Comparison of ENCODE assay signal across 8 cellular contexts in genomic region chr1:34163792-34164509, GRCh38. TPM values are rescaled to one million over a fixed set of nuclear protein-coding genes. Genes with fewer than 3 reads are reported as not detected.
DNase-seq lines count a peak whose midpoint lies in the region; ATAC-seq, FAIRE-seq and TF ChIP-seq lines count a peak whose summit lies in the region.

No MANE protein-coding gene starts in this region.

- no peak for TF ChIP-seq EP300 in A549 (IDR thresholded peaks at IDR 0.05)

- H3K9me3 ChIP-seq in A549, result no peaks in the 10 kb centered on the region
- H3K9me3 ChIP-seq in GM23248 (ENCODE audit: low read depth), result no peaks in the 10 kb centered on the region
- no peaks in the 10 kb centered on the region for H3K9me3 ChIP-seq in mesenchymal stem cell (ENCODE audit: control insufficient read depth, low read length)

- peaks cover 50% of the 10 kb centered on the region for H3K79me2 ChIP-seq in GM23248 (ENCODE audit: insufficient read depth)

- TF ChIP-seq POLR2A in A549 (IDR thresholded peaks at IDR 0.05; ENCODE audit: low read length), result no peak

- in situ Hi-C loops in GM23248 (cut with MboI), result loop anchor here (10.0 kb wide), 1 partner anchor 429 kb away; no protein-coding TSS in a partner anchor

- no peak overlapping the region for H2BK15ac ChIP-seq in mesenchymal stem cell (ENCODE audit: low read depth, poor library complexity, severe bottlenecking)

- H2BK5ac ChIP-seq in mesenchymal stem cell (ENCODE audit: low read depth, low read length, poor library complexity, severe bottlenecking), result no peak overlapping the region

- H3K4me2 ChIP-seq in A549, result peak overlapping the region; percentile 85
- peak overlapping the region; percentile 91 for H3K4me2 ChIP-seq in GM23248 (ENCODE audit: unreplicated experiment)
- peak overlapping the region; percentile 63 for H3K4me2 ChIP-seq in mesenchymal stem cell (ENCODE audit: low read length, poor library complexity, severe bottlenecking)

- FAIRE-seq in A549 (lab: Jason Lieb, UNC), result no peak

- H3K79me1 ChIP-seq in mesenchymal stem cell (replicated peaks; ENCODE audit: low read length, poor library complexity, severe bottlenecking), result no peaks in the 10 kb centered on the region

- H3K14ac ChIP-seq in mesenchymal stem cell (ENCODE audit: low read length in 2 of 2), result no peak overlapping the region

- H3K9me2 ChIP-seq in GM23248 (ENCODE audit: insufficient read depth), result no peaks in the 10 kb centered on the region

- H4K91ac ChIP-seq in mesenchymal stem cell (ENCODE audit: low read length), result no peak overlapping the region

- H4K8ac ChIP-seq in mesenchymal stem cell (ENCODE audit: low read length), result no peak overlapping the region

- peaks cover 13% of the 10 kb centered on the region; the same call in 2 of the 3 replicates for H3K4me1 ChIP-seq in A549
- H3K4me1 ChIP-seq in GM23248 (ENCODE audit: insufficient read depth), result peaks cover 14% of the 10 kb centered on the region
- peaks cover 29% of the 10 kb centered on the region for H3K4me1 ChIP-seq in mesenchymal stem cell (ENCODE audit: control insufficient read depth, insufficient read depth, low read depth, low read length)

- H3K4me3 ChIP-seq in A549, result peak overlapping the region; percentile 41
- H3K4me3 ChIP-seq in GM23248, result peak overlapping the region; percentile 89
- H3K4me3 ChIP-seq in cardiac fibroblast (replicated peaks in 1 of 2; ENCODE audit: low read depth in 2 of 2, low read length in 2 of 2), result peak overlapping the region; percentile 24 to 36
- H3K4me3 ChIP-seq in mesenchymal stem cell (ENCODE audit: insufficient read depth in 1 of 2, low read depth in 1 of 2, low read length in 2 of 2), result peak overlapping the region in 1 of 2 experiments; percentile 89

- ATAC-seq in A549 (peak; percentile 21 to 47; a peak in 5 of 6 replicates), HG03521 (IDR thresholded peaks at IDR 0.05; ENCODE audit: unreplicated experiment) (no peak)

- peak overlapping the region; percentile 89 for H2AFZ ChIP-seq in GM23248
- no peak overlapping the region for H2AFZ ChIP-seq in mesenchymal stem cell (ENCODE audit: low read depth, low read length)

- DNase-seq in A549 (ENCODE audit: low read depth in 1 of 2, low spot score in 1 of 2) (no peak), GM23248 (peak; percentile 74), cardiac fibroblast (ENCODE audit: low read depth in 2 of 2) (peak in 1 of 2 donors; percentile 0), mesenchymal stem cell (no peak), SK-N-DZ (ENCODE audit: low spot score) (no peak), NCI-H2196 treated with DMSO at 0.1 percent for 48 hours (lab: John Stamatoyannopoulos, UW; ENCODE audit: unreplicated experiment) (no peak)
- no peak for DNase-seq in activated CD8-positive, alpha-beta memory T cell treated with anti-CD3 and anti-CD28 coated beads, Interleukin-2, amount 50 U/mL, for 48 hours

- 3% methylated on average over 9 of the region's 63 CpGs for WGBS in A549 (ENCODE audit: missing lambda C conversion rate)
- 0 to 2% methylated on average over 39 to 63 of the region's 63 CpGs for WGBS in GM23248 (ENCODE audit: low coverage in 1 of 2, low lambda C conversion rate in 2 of 2, missing lambda C conversion rate in 2 of 2), 2 experiments
- WGBS in mesenchymal stem cell, result 1% methylated on average over 45 of the region's 63 CpGs

- TF ChIP-seq CTCF in A549 (IDR thresholded peaks at IDR 0.05) (no peak), cardiac fibroblast (IDR thresholded peaks at IDR 0.05; ENCODE audit: low read depth, low read length) (no peak)

- peak overlapping the region; percentile 79 for H3K9ac ChIP-seq in GM23248
- peak overlapping the region; percentile 83 for H3K9ac ChIP-seq in mesenchymal stem cell (ENCODE audit: low read length)

- no peak overlapping the region for H3K18ac ChIP-seq in mesenchymal stem cell (ENCODE audit: low read depth in 1 of 2, low read length in 2 of 2)

- no peak overlapping the region for H2BK120ac ChIP-seq in mesenchymal stem cell (ENCODE audit: low read depth, low read length)

- no peaks in the 10 kb centered on the region for H4K20me1 ChIP-seq in GM23248 (ENCODE audit: insufficient read depth)

- H3K27ac ChIP-seq in A549 (no peak overlapping the region), GM23248 (peak overlapping the region; percentile 36), mesenchymal stem cell (ENCODE audit: low read length, poor library complexity, severe bottlenecking) (no peak overlapping the region)

- H3K27me3 ChIP-seq in GM23248 (replicated peaks; ENCODE audit: insufficient read depth) (no peaks in the 10 kb centered on the region), mesenchymal stem cell (ENCODE audit: control insufficient read depth in 1 of 2, insufficient read depth in 1 of 2, low read length in 2 of 2) (peaks cover 6 to 71% of the 10 kb centered on the region in 2 experiments)

- POLR2A ChIA-PET in A549 (lab: Yijun Ruan, JAX), result interaction anchor here (0.6 kb wide), 1 partner anchor 1664 kb away, joined by 4 read pairs; no protein-coding TSS in a partner anchor

- H2AK5ac ChIP-seq in mesenchymal stem cell (ENCODE audit: low read length, severe bottlenecking), result no peak overlapping the region

- no peak overlapping the region for H3K4ac ChIP-seq in mesenchymal stem cell (ENCODE audit: low read depth in 1 of 2, low read length in 2 of 2)

- H3F3A ChIP-seq in GM23248 (ENCODE audit: insufficient read depth), result no peaks in the 10 kb centered on the region

- peak overlapping the region in 1 of 2 experiments; percentile 59 for H3K23ac ChIP-seq in mesenchymal stem cell (ENCODE audit: low read length in 2 of 2)

- H3K36me3 ChIP-seq in GM23248 (ENCODE audit: low read depth) (no peaks in the 10 kb centered on the region), mesenchymal stem cell (ENCODE audit: control insufficient read depth in 1 of 2, insufficient read depth in 2 of 2, low read depth in 1 of 2, low read length in 2 of 2) (no peaks in the 10 kb centered on the region)

- CTCF ChIA-PET in A549 (lab: Yijun Ruan, JAX), result interaction anchor here (0.6 to 1.9 kb wide), 15 partner anchors 8 to 607 kb away, joined by 3 to 12 read pairs (median 3); no protein-coding TSS in a partner anchor

- TF ChIP-seq RAD21 in A549 (conservative IDR thresholded peaks at IDR 0.05 in 1 of 2, IDR thresholded peaks at IDR 0.05 in 1 of 2), result no peak

- no peak overlapping the region for H2BK12ac ChIP-seq in mesenchymal stem cell (ENCODE audit: low read length in 2 of 2)

TF ChIP-seq in A549, 52 proteins besides CTCF, POLR2A, EP300 and RAD21:
- TF ChIP-seq ZFP36 (IDR thresholded peaks at IDR 0.05; ENCODE audit: borderline replicate concordance, partially characterized antibody), result no peak
- no peak for TF ChIP-seq MYC (IDR thresholded peaks at IDR 0.05; ENCODE audit: borderline replicate concordance, low read length)
- TF ChIP-seq GATA3 (IDR thresholded peaks at IDR 0.05; ENCODE audit: borderline replicate concordance), result no peak
- TF ChIP-seq, protein P1, sequence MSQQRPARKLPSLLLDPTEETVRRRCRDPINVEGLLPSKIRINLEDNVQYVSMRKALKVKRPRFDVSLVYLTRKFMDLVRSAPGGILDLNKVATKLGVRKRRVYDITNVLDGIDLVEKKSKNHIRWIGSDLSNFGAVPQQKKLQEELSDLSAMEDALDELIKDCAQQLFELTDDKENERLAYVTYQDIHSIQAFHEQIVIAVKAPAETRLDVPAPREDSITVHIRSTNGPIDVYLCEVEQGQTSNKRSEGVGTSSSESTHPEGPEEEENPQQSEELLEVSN (IDR thresholded peaks at IDR 0.05; ENCODE audit: borderline replicate concordance, low read depth), result peak; percentile 44; the same call in 1 of the 2 replicates
- no peak for TF ChIP-seq FOXS1 (CRISPR knock-in tag; IDR thresholded peaks at IDR 0.05)

RNA-seq across cellular contexts. Expression of gene CSMD2, which starts 1.1 kb away (rescaled TPM):
- polyA plus RNA-seq in A549 (2011; rRNA removed) (not detected in 2 replicates), A549 (2017; fragmentation: RNase III; extraction: RNeasy Plus Mini Kit Qiagen cat#74134 plus additional on column Dnase treatment) (not detected in 3 replicates), GM23248 (2016; fragmentation: Nextera tagmentation; extraction: Ambion mirVana) (4.5 and 5.1 TPM in 2 replicates)
- not detected in 2 replicates for polyA plus RNA-seq in A549 (2012; cell fraction: cytosol; rRNA removed)
- polyA plus RNA-seq in A549 (2012; cell fraction: nucleus; rRNA removed), result not detected in 2 replicates
- polyA minus RNA-seq in A549 (2011; rRNA and poly(A)+ RNA removed), result not detected in 2 replicates
- 7.1 and 10.4 TPM in 2 replicates for total RNA-seq in GM23248 (2014; rRNA removed; shearing (Covaris generic))
- polyA plus RNA-seq in mesenchymal stem cell (2013, experiment 1 of 2), result not detected
- polyA plus RNA-seq in mesenchymal stem cell (2013, experiment 2 of 2), result under 0.01 TPM
- 0.17 and 1.2 TPM in 2 replicates for polyA plus RNA-seq in SK-N-DZ (2014; cell fraction: cytosol; rRNA removed)
- not detected in 2 replicates for polyA plus RNA-seq in SK-N-DZ (2014; cell fraction: nucleus; rRNA removed)

RNA-seq across cellular contexts. Expression of gene C1orf94, which starts 12.8 kb away (rescaled TPM):
- polyA plus RNA-seq in A549 (2011; rRNA removed) (not detected in 2 replicates), A549 (2017; fragmentation: RNase III; extraction: RNeasy Plus Mini Kit Qiagen cat#74134 plus additional on column Dnase treatment) (not detected in 3 replicates), GM23248 (2016; fragmentation: Nextera tagmentation; extraction: Ambion mirVana) (not detected in 2 replicates)
- not detected in 2 replicates for polyA plus RNA-seq in A549 (2012; cell fraction: cytosol; rRNA removed)
- polyA plus RNA-seq in A549 (2012; cell fraction: nucleus; rRNA removed), result not detected in 2 replicates
- polyA minus RNA-seq in A549 (2011; rRNA and poly(A)+ RNA removed), result not detected in 2 replicates
- total RNA-seq in GM23248 (2014; rRNA removed; shearing (Covaris generic)), result not detected in 2 replicates
- not detected for polyA plus RNA-seq in mesenchymal stem cell (2013, experiment 1 of 2)
- not detected for polyA plus RNA-seq in mesenchymal stem cell (2013, experiment 2 of 2)
- polyA plus RNA-seq in SK-N-DZ (2014; cell fraction: cytosol; rRNA removed), result not detected in 2 replicates
- not detected in 2 replicates for polyA plus RNA-seq in SK-N-DZ (2014; cell fraction: nucleus; rRNA removed)
